ENCODE assay signal across 8 cellular contexts in genomic region chr5:117039035-117039434, GRCh38.
"Had no signal": no experiment of that assay in that cellular context is flagged by ENCODE, and none has a peak within 500 bp of the region (broad histone marks: within the 10 kb centered on the region; RNA-seq: fewer than 3 reads in every experiment).

No MANE protein-coding gene starts in this region.

- H3K9ac ChIP-seq: KMS-11 had no signal

- H3K27ac ChIP-seq: HL-60, KMS-11 had no signal

- H3K4me3 ChIP-seq: K562 had no signal

- DNase-seq: IMR-90, KBM-7, KG1 had no signal

- FAIRE-seq: HepG2, HTR-8/SVneo, K562 had no signal

- H3K4me2 ChIP-seq: KMS-11 had no signal
